26 cellular contexts compared by ENCODE assay signal in the genomic region with DNA sequence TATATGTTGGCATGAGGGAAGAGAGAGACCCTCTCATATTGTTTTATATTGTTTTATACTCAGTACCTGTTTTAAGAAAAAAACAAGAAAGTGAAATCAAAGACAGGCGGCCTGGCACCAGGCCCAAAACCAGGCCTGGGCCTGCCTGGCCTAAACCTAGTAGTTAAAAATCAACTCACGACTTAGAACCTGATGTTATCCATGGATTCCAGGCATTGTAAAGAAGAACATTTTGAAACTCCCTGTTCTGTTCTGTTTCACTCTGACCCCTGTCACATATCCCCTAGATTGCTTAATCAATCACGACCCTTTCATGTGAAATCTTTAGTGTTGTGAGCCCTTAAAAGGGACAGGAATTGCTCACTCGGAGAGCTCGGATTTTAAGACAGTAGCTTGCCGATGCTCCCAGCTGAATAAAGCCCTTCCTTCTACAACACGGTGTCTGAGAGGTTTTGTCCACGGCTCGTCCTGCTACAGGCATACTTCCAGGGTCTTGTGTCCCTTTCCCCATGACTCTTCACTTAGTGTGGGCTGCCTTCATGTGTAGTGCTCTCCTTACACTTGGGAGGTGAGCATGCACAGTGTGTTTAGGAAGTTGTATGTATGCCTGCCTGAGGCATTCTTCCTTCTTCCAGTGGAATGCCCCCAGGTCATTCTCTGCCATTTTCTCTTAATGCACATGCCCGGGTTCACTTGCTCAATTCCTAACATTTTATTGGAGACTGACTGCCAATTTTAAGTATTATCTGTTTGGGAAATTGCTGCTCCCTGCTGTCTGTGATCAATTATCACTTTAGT.
"Had no signal": no experiment of that assay in that cellular context is flagged by ENCODE, and none has a peak within 500 bp of the region (broad histone marks: within the 10 kb centered on the region; RNA-seq: fewer than 3 reads in every experiment).

No MANE protein-coding gene starts in this region.

- H3K27me3 Mint-ChIP-seq: activated naive CD8-positive, alpha-beta T cell treated with anti-CD3 and anti-CD28 coated beads for 36 hours; stimulated activated naive B cell treated with anti-CD40 and anti-IgM and Interleukin-4, amounts not matched to agents 10 μg/mL and 1 μg/mL and 100 μg/mL, for 72 hours had no signal

- DNase-seq: activated CD4-positive, alpha-beta T cell treated with anti-CD3 and anti-CD28 coated beads for 1 hour; activated CD4-positive, alpha-beta T cell treated with anti-CD3 and anti-CD28 coated beads, Interleukin-2, amount 50 U/mL, for 1 hour; activated CD8-positive, alpha-beta memory T cell treated with anti-CD3 and anti-CD28 coated beads, Interleukin-2, amount 50 U/mL, for 4 hours; activated naive CD4-positive, alpha-beta T cell; activated naive CD8-positive, alpha-beta T cell treated with anti-CD3 and anti-CD28 coated beads for 36 hours; activated T-cell treated with anti-CD3 and anti-CD28 coated beads, Interleukin-2, amount 50 U/mL, for 4 hours; amniotic stem cell; cerebellar nuclear complex; heart right ventricle; islet precursor cell; midbrain; nephron progenitor cell; occipital lobe; sigmoid colon; stimulated activated CD4-positive, alpha-beta T cell treated with anti-CD3 and anti-CD28 coated beads, Interleukin-2, amount 100 ng/mL, for 48 hours; stimulated activated CD8-positive, alpha-beta memory T cell treated with anti-CD3 and anti-CD28 coated beads, Interleukin-4, amount 100 ng/mL, for 48 hours; stimulated activated naive B cell treated with anti-CD40 and anti-IgM and Interleukin-4, amounts not matched to agents 10 μg/mL and 1 μg/mL and 100 μg/mL, for 72 hours; testis; WERI-Rb-1 had no signal

- H3K27ac ChIP-seq: coronary artery, epithelial cell of prostate, heart right ventricle, sigmoid colon, testis, upper lobe of left lung, WERI-Rb-1 had no signal

- H3K36me3 ChIP-seq: sigmoid colon had no signal

- H3K27me3 ChIP-seq: heart right ventricle, sigmoid colon, testis, upper lobe of left lung had no signal

- H3K27ac Mint-ChIP-seq: activated naive CD8-positive, alpha-beta T cell treated with anti-CD3 and anti-CD28 coated beads for 36 hours; activated T-helper 2 cell treated with anti-CD3 and anti-CD28 coated beads, Interferon-gamma antibody, Interleukin-2, Interleukin-4, amounts not matched to agents 10 μg/mL and 5 μg/mL and 100 μg/mL, durations not matched to agents 14 hours and 24 hours and 36 hours; nephron progenitor cell; stimulated activated naive B cell treated with anti-CD40 and anti-IgM and Interleukin-4, amounts not matched to agents 10 μg/mL and 1 μg/mL and 100 μg/mL, for 72 hours had no signal

- H3K9me3 Mint-ChIP-seq: activated naive CD8-positive, alpha-beta T cell treated with anti-CD3 and anti-CD28 coated beads for 36 hours; activated T-cell treated with anti-CD3 and anti-CD28 coated beads, Interleukin-2, amount 50 U/mL, for 4 hours; stimulated activated naive B cell treated with anti-CD40 and anti-IgM and Interleukin-4, amounts not matched to agents 10 μg/mL and 1 μg/mL and 100 μg/mL, for 72 hours had no signal

- H3K4me1 Mint-ChIP-seq: nephron progenitor cell had no signal

- H3K9me3 ChIP-seq: sigmoid colon, testis, upper lobe of left lung had no signal

- H3K4me3 ChIP-seq: coronary artery, heart right ventricle, lung, sigmoid colon, smooth muscle cell, testis, upper lobe of left lung had no signal

- H3K4me3 Mint-ChIP-seq: activated naive CD8-positive, alpha-beta T cell treated with anti-CD3 and anti-CD28 coated beads for 36 hours; activated T-cell treated with anti-CD3 and anti-CD28 coated beads, Interleukin-2, amount 50 U/mL, for 4 hours; nephron progenitor cell; stimulated activated naive B cell treated with anti-CD40 and anti-IgM and Interleukin-4, amounts not matched to agents 10 μg/mL and 1 μg/mL and 100 μg/mL, for 72 hours had no signal

- ATAC-seq: activated T-cell treated with anti-CD3 and anti-CD28 coated beads, Interleukin-2, amount 50 U/mL, for 4 hours; heart right ventricle; SK-N-SH treated with all-trans-retinoic acid at 6 μM for 48 hours; stimulated activated naive B cell treated with anti-CD40 and anti-IgM and Interleukin-4, amounts not matched to agents 10 μg/mL and 1 μg/mL and 100 μg/mL, for 72 hours had no signal
